In genomic region chr16:73289232-73289631, GRCh38 we compare ENCODE assay signal across 12 cellular contexts.
A peak's percentile ranks its signal among the peaks of the same experiment; 100 is the strongest.
DNase-seq lines count a peak whose midpoint lies in the region; ATAC-seq and TF ChIP-seq lines count a peak whose summit lies in the region.
"Had no signal": no experiment of that assay in that cellular context is flagged by ENCODE, and none has a peak within 500 bp of the region (broad histone marks: within the 10 kb centered on the region; RNA-seq: fewer than 3 reads in every experiment).

No MANE protein-coding gene starts in this region.

- H3K4me3 ChIP-seq in esophagus squamous epithelium = no peak overlapping the region

- H3K27ac ChIP-seq in esophagus squamous epithelium = no peak overlapping the region

- H3K36me3 ChIP-seq in esophagus squamous epithelium = no peaks in the 10 kb centered on the region

- DNase-seq in left kidney (ENCODE audit: low read depth, low spot score) (peak; percentile 25), HT-29 (ENCODE audit: low spot score) (no peak), esophagus squamous epithelium (lab: John Stamatoyannopoulos, UW) (no peak), NCI-H345 (lab: John Stamatoyannopoulos, UW) (no peak), KBM-7 (no peak)
- DNase-seq: activated CD4-positive, alpha-beta T cell treated with anti-CD3 and anti-CD28 coated beads, Interleukin-2, amount 50 U/mL, for 48 hours; CD8-positive, alpha-beta memory T cell; effector memory CD4-positive, alpha-beta T cell had no signal

- H3K27me3 ChIP-seq in esophagus squamous epithelium = peaks cover 0 to 24% (median 0%) of the 10 kb centered on the region in 4 donors

- intact Hi-C loops in esophagus squamous epithelium (cut with DNase I) = no loop called here

- TF ChIP-seq CTCF in esophagus squamous epithelium (IDR thresholded peaks at IDR 0.05) = no peak

- H3K9me3 ChIP-seq in esophagus squamous epithelium = no peaks in the 10 kb centered on the region

- WGBS in esophagus squamous epithelium, 2 donors = 47 to 58% methylated on average over 3 to 4 of the region's 4 CpGs

- TF ChIP-seq POLR2A in esophagus squamous epithelium (IDR thresholded peaks at IDR 0.05) = no peak

- in situ Hi-C loops in KBM-7 (cut with MboI; ENCODE audit: low pct_unique_long_range_greater_than_20kb, low sequenced_read_pairs) = no loop called here

- no peaks in the 10 kb centered on the region for H3K4me1 ChIP-seq in esophagus squamous epithelium

- ATAC-seq in GM18907 (IDR thresholded peaks at IDR 0.05; ENCODE audit: unreplicated experiment) = peak; percentile 94
- peak; percentile 87 for ATAC-seq in GM21528 (IDR thresholded peaks at IDR 0.05; ENCODE audit: low FRiP score, unreplicated experiment)
- ATAC-seq in HG03066 (IDR thresholded peaks at IDR 0.05; ENCODE audit: low read depth, unreplicated experiment) = peak; percentile 78
- ATAC-seq: SK-N-SH treated with all-trans-retinoic acid at 6 μM for 48 hours had no signal
